Comparison of ENCODE assay signal across 20 cellular contexts in genomic region chr16:67459858-67460144, GRCh38. TPM values are rescaled to one million over a fixed set of nuclear protein-coding genes. Genes with fewer than 3 reads are reported as not detected.
DNase-seq lines count a peak whose midpoint lies in the region; ATAC-seq and TF ChIP-seq lines count a peak whose summit lies in the region.
"Had no signal": no experiment of that assay in that cellular context is flagged by ENCODE, and none has a peak within 500 bp of the region (broad histone marks: within the 10 kb centered on the region; RNA-seq: fewer than 3 reads in every experiment).

No MANE protein-coding gene starts in this region.

- DNase-seq in breast epithelium (ENCODE audit: low spot score in 2 of 2): no peak
- no peak for DNase-seq in MCF 10A (ENCODE audit: unreplicated experiment)
- DNase-seq in left lung: no peak
- DNase-seq in sciatic nerve (ENCODE audit: low spot score): no peak
- DNase-seq in NCI-H774 (lab: John Stamatoyannopoulos, UW): no peak
- DNase-seq in CD1c-positive myeloid dendritic cell (ENCODE audit: extremely low spot score): no peak
- no peak for DNase-seq in activated naive CD4-positive, alpha-beta T cell treated with anti-CD3 and anti-CD28 coated beads, Interleukin-2, amount 50 U/mL, for 16 hours
- DNase-seq in pons (ENCODE audit: low spot score): no peak
- DNase-seq: hippocampal formation; mammary epithelial cell; NCI-H1694 treated with DMSO at 0.1 percent for 48 hours; NCI-H748 treated with DMSO at 0.1 percent for 48 hours; stimulated activated CD4-positive, alpha-beta T cell treated with anti-CD3 and anti-CD28 coated beads, Interleukin-4, amount 100 ng/mL, for 24 hours; stimulated activated naive B cell treated with anti-CD40 and anti-IgM and Interleukin-4, amounts not matched to agents 10 μg/mL and 1 μg/mL and 100 μg/mL, for 72 hours had no signal

- peaks cover 22% of the 10 kb centered on the region for H3K4me1 Mint-ChIP-seq in MCF 10A (ENCODE audit: insufficient read depth, unreplicated experiment)

- BruUV-seq in MCF 10A (replicated peaks; lab: Mats Ljungman, UMichigan): no TSS peak

- no peaks in the 10 kb centered on the region for H3K9me3 Mint-ChIP-seq in MCF 10A (ENCODE audit: unreplicated experiment)
- H3K9me3 Mint-ChIP-seq: activated T-helper 17 cell treated with anti-CD3 and anti-CD28 coated beads, Interleukin-2, amount 50 U/mL, for 72 hours; GM23338; stimulated activated naive B cell treated with anti-CD40 and anti-IgM and Interleukin-4, amounts not matched to agents 10 μg/mL and 1 μg/mL and 100 μg/mL, for 72 hours had no signal

- intact Hi-C loops in breast epithelium (cut with DNase I; ENCODE audit: low total_unique reads) (no loop called here), MCF 10A (cut with micrococcal nuclease) (no loop called here), left lung (cut with DNase I) (no loop called here), sciatic nerve (cut with DNase I) (loop anchor here (5.0 kb wide), 1 partner anchor 188 kb away; no protein-coding TSS in a partner anchor)

- no peaks in the 10 kb centered on the region for H3K27me3 Mint-ChIP-seq in MCF 10A (ENCODE audit: insufficient read depth, unreplicated experiment)
- H3K27me3 Mint-ChIP-seq: activated T-helper 17 cell treated with anti-CD3 and anti-CD28 coated beads, Interleukin-2, amount 50 U/mL, for 72 hours; stimulated activated naive B cell treated with anti-CD40 and anti-IgM and Interleukin-4, amounts not matched to agents 10 μg/mL and 1 μg/mL and 100 μg/mL, for 72 hours had no signal

- TF ChIP-seq POLR2A in breast epithelium (IDR thresholded peaks at IDR 0.05): no peak

- TF ChIP-seq CTCF in breast epithelium (IDR thresholded peaks at IDR 0.05) (no peak), MCF 10A (IDR thresholded peaks at IDR 0.05; ENCODE audit: unreplicated experiment) (no peak), left lung (IDR thresholded peaks at IDR 0.05) (no peak)

- POLR2A ChIA-PET in MCF 10A (lab: Yijun Ruan, JAX): no interaction called here

- H3K4me1 ChIP-seq in breast epithelium (peaks cover 38 to 77% of the 10 kb centered on the region in 2 donors), left lung (peaks cover 40 to 84% of the 10 kb centered on the region in 2 donors)

- no peak overlapping the region for H3K4me3 Mint-ChIP-seq in MCF 10A (ENCODE audit: unreplicated experiment)
- H3K4me3 Mint-ChIP-seq: activated T-helper 17 cell treated with anti-CD3 and anti-CD28 coated beads, Interleukin-2, amount 50 U/mL, for 72 hours; GM23338; stimulated activated naive B cell treated with anti-CD40 and anti-IgM and Interleukin-4, amounts not matched to agents 10 μg/mL and 1 μg/mL and 100 μg/mL, for 72 hours had no signal

- peaks cover 25% of the 10 kb centered on the region for H3K36me3 Mint-ChIP-seq in MCF 10A (ENCODE audit: insufficient read depth, unreplicated experiment)

- H3K27me3 ChIP-seq in breast epithelium (no peaks in the 10 kb centered on the region), left lung (no peaks in the 10 kb centered on the region)

- H3K9me3 ChIP-seq in breast epithelium (no peaks in the 10 kb centered on the region), left lung (no peaks in the 10 kb centered on the region)

- H3K4me3 ChIP-seq in breast epithelium (peak overlapping the region in 1 of 3 donors; percentile 9), left lung (no peak overlapping the region)
- H3K4me3 ChIP-seq: GM23338 had no signal

- H3K27ac Mint-ChIP-seq in MCF 10A (ENCODE audit: low read depth, unreplicated experiment): no peak overlapping the region
- H3K27ac Mint-ChIP-seq: activated T-helper 17 cell treated with anti-CD3 and anti-CD28 coated beads, Interleukin-2, amount 50 U/mL, for 72 hours; GM23338; stimulated activated naive B cell treated with anti-CD40 and anti-IgM and Interleukin-4, amounts not matched to agents 10 μg/mL and 1 μg/mL and 100 μg/mL, for 72 hours had no signal

- CTCF ChIA-PET in MCF 10A (lab: Yijun Ruan, JAX): no interaction called here

- H3K36me3 ChIP-seq in breast epithelium: no peaks in the 10 kb centered on the region
- peaks cover 0 to 37% of the 10 kb centered on the region in 2 donors for H3K36me3 ChIP-seq in left lung

- ATAC-seq in left lung (no peak), sciatic nerve (peak; percentile 83)
- ATAC-seq: activated T-helper 17 cell treated with anti-CD3 and anti-CD28 coated beads, Interleukin-2, amount 50 U/mL, for 72 hours; GM23338; stimulated activated naive B cell treated with anti-CD40 and anti-IgM and Interleukin-4, amounts not matched to agents 10 μg/mL and 1 μg/mL and 100 μg/mL, for 72 hours had no signal

- H3K27ac ChIP-seq in breast epithelium: peak overlapping the region; percentile 92 to 94
- H3K27ac ChIP-seq in left lung: peak overlapping the region; percentile 71 to 75

RNA-seq across cellular contexts. Expression of gene ATP6V0D1, which starts 21.2 kb away (rescaled TPM):
- total RNA-seq in breast epithelium (100 to 1,000 TPM; 101 to 122 (median 104) TPM), MCF 10A (2022) (50.5 and 50.7 TPM in 2 replicates), left lung (100 to 1,000 TPM; 142 to 185 TPM), sciatic nerve (46.4 TPM)

RNA-seq across cellular contexts. Expression of gene AGRP, which starts 23.5 kb away (rescaled TPM):
- total RNA-seq in breast epithelium: not detected
- not detected in 2 replicates for total RNA-seq in MCF 10A (2022)
- total RNA-seq in left lung: 1 to 10 TPM; 1.5 to 1.9 TPM
- not detected for total RNA-seq in sciatic nerve
- total RNA-seq: A172; activated T-helper 17 cell treated with anti-CD3 and anti-CD28 coated beads, Interleukin-2, amount 50 U/mL, for 72 hours; endothelial cell of umbilical vein; GM23338; LHCN-M2; mammary epithelial cell; T-helper 2 cell treated with Interferon-gamma antibody and Interleukin-4, amounts not matched to agents 100 ng/mL and 5 ng/mL, for 36 hours had no signal

RNA-seq across cellular contexts. Expression of gene HSD11B2, which starts 28.9 kb away (rescaled TPM):
- 10 to 100 TPM in 2 of 3 donors, under 1 TPM in 1; 0.32 to 66.9 (median 10.2) TPM for total RNA-seq in breast epithelium
- 0.42 and 0.86 TPM in 2 replicates for total RNA-seq in MCF 10A (2022)
- 1 to 10 TPM; 2.5 to 3.9 TPM for total RNA-seq in left lung
- total RNA-seq in sciatic nerve: 0.53 TPM
- total RNA-seq: A172, endothelial cell of umbilical vein had no signal

RNA-seq across cellular contexts. Expression of gene ZDHHC1, which starts 43.5 kb away (rescaled TPM):
- total RNA-seq in breast epithelium (10 to 100 TPM; 17.4 to 20.3 (median 19.3) TPM), MCF 10A (2022) (5.9 and 7.6 TPM in 2 replicates), left lung (10 to 100 TPM; 14.4 to 14.7 TPM), sciatic nerve (16.3 TPM)
